ENCODE assay signal across 21 cellular contexts in the genomic region with DNA sequence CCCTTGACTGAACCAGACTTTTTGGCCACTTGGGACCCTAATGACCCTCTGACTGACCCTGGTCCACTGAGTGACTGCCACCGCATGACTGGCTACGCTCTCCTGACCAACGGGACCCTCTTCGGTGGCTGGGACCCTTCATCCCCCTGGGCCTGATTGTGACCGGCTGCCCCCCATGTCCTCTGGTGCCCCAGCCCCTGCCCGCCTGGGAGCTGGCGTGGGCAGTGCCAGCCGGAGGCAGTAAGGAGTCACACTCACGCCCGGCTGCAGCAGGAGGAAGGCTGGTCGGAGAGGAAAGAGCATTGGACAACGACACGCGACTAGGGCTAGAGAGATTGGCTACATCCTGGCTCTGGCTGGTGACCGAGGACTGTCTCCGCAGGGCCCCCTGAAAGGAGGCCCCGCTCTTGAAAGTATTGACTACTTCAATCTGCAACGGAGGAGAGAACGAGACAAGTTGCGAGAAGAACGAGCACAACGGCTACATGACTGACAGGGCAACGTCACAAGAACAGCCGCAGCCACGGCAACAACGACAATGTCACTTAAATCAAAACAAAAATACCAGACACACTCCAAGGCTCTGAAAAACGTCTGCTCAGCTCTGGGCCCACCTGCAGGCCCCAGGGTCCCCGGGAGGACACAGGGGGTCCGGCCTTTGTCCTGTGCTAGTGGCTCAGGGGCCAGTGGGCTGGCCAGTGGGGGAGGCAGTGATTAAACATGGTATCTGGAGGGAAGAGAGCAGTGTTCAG. TPM values are rescaled to one million over a fixed set of nuclear protein-coding genes. Genes with fewer than 3 reads are reported as not detected.
A peak's percentile ranks its signal among the peaks of the same experiment; 100 is the strongest.
DNase-seq lines count a peak whose midpoint lies in the region; ATAC-seq and TF ChIP-seq lines count a peak whose summit lies in the region.
"Had no signal": no experiment of that assay in that cellular context is flagged by ENCODE, and none has a peak within 500 bp of the region (broad histone marks: within the 10 kb centered on the region; RNA-seq: fewer than 3 reads in every experiment).

No MANE protein-coding gene starts in this region.

- no peak overlapping the region for H3K4me3 ChIP-seq in BLaER1
- no peak overlapping the region for H3K4me3 ChIP-seq in H7 (ENCODE audit: insufficient read depth, low read depth, low read length)
- H3K4me3 ChIP-seq in dorsolateral prefrontal cortex: no peak overlapping the region
- no peak overlapping the region for H3K4me3 ChIP-seq in psoas muscle
- H3K4me3 ChIP-seq: GM12878, SJSA1 had no signal

- TF ChIP-seq CTCF in dorsolateral prefrontal cortex (IDR thresholded peaks at IDR 0.05 in 54 of 56, conservative IDR thresholded peaks at IDR 0.05 in 2 of 56; ENCODE audit: low read depth in 1 of 56, partially characterized antibody in 56 of 56) (no peak), psoas muscle (IDR thresholded peaks at IDR 0.05) (no peak)

- intact Hi-C loops in dorsolateral prefrontal cortex (cut with DNase I) (no loop called here), psoas muscle (cut with DNase I) (loop anchor here in 1 of 2 donors (5.0 kb wide), 1 partner anchor 36 kb away; no protein-coding TSS in a partner anchor)

- H4K20me1 ChIP-seq in BLaER1: no peaks in the 10 kb centered on the region

- H3K9ac ChIP-seq in BLaER1: peak overlapping the region; percentile 25; the same call in 1 of the 2 replicates
- H3K9ac ChIP-seq: KMS-11 had no signal

- H3K36me3 ChIP-seq in BLaER1: peaks cover 51% of the 10 kb centered on the region
- H3K36me3 ChIP-seq in H7 (replicated peaks; ENCODE audit: control insufficient read depth, insufficient read depth, low read length): no peaks in the 10 kb centered on the region
- peaks cover 0 to 5% of the 10 kb centered on the region in 2 donors for H3K36me3 ChIP-seq in psoas muscle (ENCODE audit: insufficient read depth in 1 of 2, low read depth in 1 of 2)
- H3K36me3 ChIP-seq: SJSA1 had no signal

- H3K4me2 ChIP-seq in BLaER1: peak overlapping the region; percentile 89
- H3K4me2 ChIP-seq: KMS-11 had no signal

- peak overlapping the region; percentile 87 for H3K27ac ChIP-seq in BLaER1
- peak overlapping the region in 47 of 59 donors; percentile 2 to 91 (median 63) for H3K27ac ChIP-seq in dorsolateral prefrontal cortex
- peak overlapping the region; percentile 87 for H3K27ac ChIP-seq in psoas muscle
- H3K27ac ChIP-seq: KMS-11, SJSA1 had no signal

- H3K4me1 ChIP-seq in BLaER1: peaks cover 100% of the 10 kb centered on the region
- H3K4me1 ChIP-seq in psoas muscle: peaks cover 19% of the 10 kb centered on the region
- H3K4me1 ChIP-seq: SJSA1 had no signal

- no peaks in the 10 kb centered on the region for H3K9me3 ChIP-seq in BLaER1
- no peaks in the 10 kb centered on the region for H3K9me3 ChIP-seq in psoas muscle
- H3K9me3 ChIP-seq: SJSA1 had no signal

- H3K27me3 ChIP-seq in BLaER1 (no peaks in the 10 kb centered on the region), H7 (ENCODE audit: control insufficient read depth, insufficient read depth, low read length) (no peaks in the 10 kb centered on the region), dorsolateral prefrontal cortex (no peaks in the 10 kb centered on the region), psoas muscle (ENCODE audit: insufficient read depth in 3 of 3, low read length in 2 of 3) (no peaks in the 10 kb centered on the region)

- 87 to 90% (median 90%) methylated on average over 29 of the region's 29 CpGs for WGBS in psoas muscle, 3 donors

- ATAC-seq in psoas muscle (no peak), HG02642 (IDR thresholded peaks at IDR 0.05; ENCODE audit: poor library complexity, unreplicated experiment) (no peak)
- ATAC-seq: Panc1 had no signal

- peak; percentile 53 for DNase-seq in H7
- DNase-seq in dorsolateral prefrontal cortex: no peak
- peak in 1 of 2 donors; percentile 39 for DNase-seq in psoas muscle
- no peak for DNase-seq in activated naive CD4-positive, alpha-beta T cell (lab: John Stamatoyannopoulos, UW)
- no peak for DNase-seq in GDM1 (lab: John Stamatoyannopoulos, UW)
- no peak for DNase-seq in DMS 273 (lab: John Stamatoyannopoulos, UW; ENCODE audit: unreplicated experiment)
- DNase-seq: AML-193, COR-L47, GOT3, HFFc6, NCI-H1436 treated with DMSO at 0.1 percent for 48 hours, NCI-H2029 treated with DMSO at 0.1 percent for 48 hours had no signal

RNA-seq across cellular contexts. Expression of a gene that starts 15.1 kb away (rescaled TPM):
- total RNA-seq in H7 (2014; rRNA removed; shearing (Covaris generic)): 193 and 204 TPM in 2 replicates
- 10 to 100 TPM; 42.9 to 78.5 (median 62.1) TPM for total RNA-seq in dorsolateral prefrontal cortex
- 10 to 100 TPM; 56.3 to 95.5 (median 83.0) TPM for total RNA-seq in psoas muscle
- 100 to 1,000 TPM; 118 to 200 (median 181) TPM for polyA plus RNA-seq in psoas muscle

RNA-seq across cellular contexts. Expression of a gene that starts 43.3 kb away (rescaled TPM):
- total RNA-seq in H7 (2014; rRNA removed; shearing (Covaris generic)): not detected in 2 replicates
- 1 to 10 TPM in 72 of 120 experiments, under 1 TPM in 24, not detected in 24; 0.32 to 6.7 (median 1.6) TPM for total RNA-seq in dorsolateral prefrontal cortex
- under 1 TPM in 1 of 4 donors, not detected in 3; 0.88 TPM for total RNA-seq in psoas muscle
- under 1 TPM in 2 of 3 donors, not detected in 1; 0.16 to 0.18 TPM for polyA plus RNA-seq in psoas muscle
- total RNA-seq: HT-29, M059J, NCI-H460 had no signal
